1 cellular context compared by ENCODE assay signal in genomic region chr7:112206238-112207105, GRCh38.
TF ChIP-seq lines count a peak whose summit lies in the region.

Gene DOCK4 (minus strand): TSS chr7:112206399. CDS start chr7:112206138, 261 bp downstream.
Gene ZNF277 (plus strand): TSS chr7:112206695. CDS start chr7:112206717, 22 bp downstream.

TF ChIP-seq in HepG2, 621 proteins besides CTCF, POLR2A, EP300 and RAD21 (continued from another document and continues in another):
- TF ChIP-seq SKIL (CRISPR knock-in tag; IDR thresholded peaks at IDR 0.05; ENCODE audit: borderline replicate concordance) (peak; percentile 47; the same call in 1 of the 2 replicates), ZNF383 (CRISPR knock-in tag; IDR thresholded peaks at IDR 0.05; ENCODE audit: borderline replicate concordance) (no peak), ZNF616 (CRISPR knock-in tag; IDR thresholded peaks at IDR 0.05; ENCODE audit: low read depth) (0 out of 2 replicates have a peak, but pooled peaks have one; percentile 13), YEATS4 (CRISPR knock-in tag; IDR thresholded peaks at IDR 0.05; ENCODE audit: borderline replicate concordance) (peak; percentile 73), YY1 (IDR thresholded peaks at IDR 0.05; ENCODE audit: insufficient read depth, insufficient replicate concordance, low read depth, low read length) (peak; percentile 92), ZNF292 (CRISPR knock-in tag; IDR thresholded peaks at IDR 0.05; ENCODE audit: borderline replicate concordance, low read depth) (peak; percentile 67; the same call in 1 of the 2 replicates), IRF1 (CRISPR knock-in tag; IDR thresholded peaks at IDR 0.05; ENCODE audit: low read depth) (0 out of 2 replicates have a peak, but pooled peaks have one; percentile 50), GFI1 (CRISPR knock-in tag; IDR thresholded peaks at IDR 0.05; ENCODE audit: borderline replicate concordance) (peak; percentile 66; the same call in 1 of the 2 replicates), ZNF557 (CRISPR knock-in tag; IDR thresholded peaks at IDR 0.05) (peak; percentile 75; the same call in 1 of the 2 replicates), ZNF33A (CRISPR knock-in tag; IDR thresholded peaks at IDR 0.05; ENCODE audit: borderline replicate concordance) (0 out of 2 replicates have a peak, but pooled peaks have one; percentile 49), SMC3 (IDR thresholded peaks at IDR 0.05; ENCODE audit: low read length) (peak; percentile 2; the same call in 1 of the 2 replicates), GZF1 (CRISPR knock-in tag; IDR thresholded peaks at IDR 0.05) (0 out of 2 replicates have a peak, but pooled peaks have one; percentile 37), NAIF1 (CRISPR knock-in tag; IDR thresholded peaks at IDR 0.05; ENCODE audit: borderline replicate concordance) (peak; percentile 60; the same call in 1 of the 2 replicates), HIVEP1 (CRISPR knock-in tag; IDR thresholded peaks at IDR 0.05) (peak; percentile 57; the same call in 1 of the 2 replicates), ZNF18 (CRISPR knock-in tag; IDR thresholded peaks at IDR 0.05; ENCODE audit: insufficient replicate concordance) (no peak), DZIP1 (CRISPR knock-in tag; IDR thresholded peaks at IDR 0.05) (no peak), THAP11 (CRISPR knock-in tag; IDR thresholded peaks at IDR 0.05) (peak; percentile 98), RFX3 (CRISPR knock-in tag; IDR thresholded peaks at IDR 0.05) (no peak), ZC3H13 (CRISPR knock-in tag; IDR thresholded peaks at IDR 0.05) (0 out of 2 replicates have a peak, but pooled peaks have one; percentile 62), HNRNPH1 (optimal IDR thresholded peaks at IDR 0.05; ENCODE audit: low read depth, low read length) (no peak), ELF1 (CRISPR knock-in tag; IDR thresholded peaks at IDR 0.05) (peak; percentile 100), PAF1 (CRISPR knock-in tag; IDR thresholded peaks at IDR 0.05) (no peak), MYC (CRISPR knock-in tag; IDR thresholded peaks at IDR 0.05; ENCODE audit: borderline replicate concordance) (peak; percentile 34; the same call in 1 of the 2 replicates), ZNF563 (CRISPR knock-in tag; IDR thresholded peaks at IDR 0.05) (peak; percentile 69; the same call in 1 of the 2 replicates), GABPA (IDR thresholded peaks at IDR 0.05; ENCODE audit: low read depth, low read length) (peak; percentile 61), GABPA (CRISPR knock-in tag; IDR thresholded peaks at IDR 0.05; ENCODE audit: low read depth) (peak; percentile 90), ZNF615 (CRISPR knock-in tag; IDR thresholded peaks at IDR 0.05; ENCODE audit: borderline replicate concordance) (peak; percentile 92), TGIF2 (CRISPR knock-in tag; IDR thresholded peaks at IDR 0.05) (peak; percentile 53; the same call in 1 of the 2 replicates), ZNF12 (CRISPR knock-in tag; IDR thresholded peaks at IDR 0.05) (no peak), ZNF607 (CRISPR knock-in tag; IDR thresholded peaks at IDR 0.05; ENCODE audit: borderline replicate concordance) (peak; percentile 77; the same call in 1 of the 2 replicates), PHB2 (IDR thresholded peaks at IDR 0.05; ENCODE audit: partially characterized antibody) (no peak), ZNF280D (CRISPR knock-in tag; IDR thresholded peaks at IDR 0.05) (peak; percentile 38), SAP130 (CRISPR knock-in tag; IDR thresholded peaks at IDR 0.05; ENCODE audit: low read depth) (peak; percentile 84), KAT8 (CRISPR knock-in tag; IDR thresholded peaks at IDR 0.05) (peak; percentile 59), HNF1A (IDR thresholded peaks at IDR 0.05; ENCODE audit: low read depth) (0 out of 2 replicates have a peak, but pooled peaks have one; percentile 23), HNF1A (CRISPR knock-in tag; IDR thresholded peaks at IDR 0.05; ENCODE audit: borderline replicate concordance) (peak; percentile 33; the same call in 1 of the 2 replicates), ZNF781 (CRISPR knock-in tag; IDR thresholded peaks at IDR 0.05; ENCODE audit: borderline replicate concordance, not compliant biosample characterization) (no peak), HMGXB4 (CRISPR knock-in tag; IDR thresholded peaks at IDR 0.05; ENCODE audit: borderline replicate concordance in 1 of 2, low read depth in 1 of 2) (peak; percentile 1 to 66; a peak in 2 of 4 replicates), THAP8 (CRISPR knock-in tag; IDR thresholded peaks at IDR 0.05; ENCODE audit: borderline replicate concordance) (peak; percentile 78; the same call in 1 of the 2 replicates), ZBTB44 (CRISPR knock-in tag; IDR thresholded peaks at IDR 0.05) (0 out of 2 replicates have a peak, but pooled peaks have one; percentile 42)
